ENCODE assay signal across 10 cellular contexts in genomic region chr17:66369830-66370229, GRCh38.
"Had no signal": no experiment of that assay in that cellular context is flagged by ENCODE, and none has a peak within 500 bp of the region (broad histone marks: within the 10 kb centered on the region; RNA-seq: fewer than 3 reads in every experiment).

No MANE protein-coding gene starts in this region.

- ATAC-seq: stimulated activated effector memory CD8-positive, alpha-beta T cell treated with anti-CD3 and anti-CD28 coated beads, Interleukin-12 subunit alpha, Interleukin-12 subunit beta, amount 100 ng/mL, for 72 hours had no signal

- H3K27ac ChIP-seq: pancreas, skin epidermis, transverse colon had no signal

- H3K9me3 ChIP-seq: pancreas, transverse colon had no signal

- H3K4me3 ChIP-seq: pancreas, skin epidermis, transverse colon had no signal

- H3K4me1 ChIP-seq: pancreas had no signal

- DNase-seq: activated CD4-positive, alpha-beta T cell treated with anti-CD3 and anti-CD28 coated beads, Interleukin-2, amount 50 U/mL, for 4 hours; activated naive CD4-positive, alpha-beta T cell; caudate nucleus; cortex of kidney; effector memory CD4-positive, alpha-beta T cell; pancreas; retina; transverse colon had no signal

- H3K27ac Mint-ChIP-seq: stimulated activated effector memory CD8-positive, alpha-beta T cell treated with anti-CD3 and anti-CD28 coated beads, Interleukin-12 subunit alpha, Interleukin-12 subunit beta, amount 100 ng/mL, for 72 hours had no signal

- H3K9me3 Mint-ChIP-seq: stimulated activated effector memory CD8-positive, alpha-beta T cell treated with anti-CD3 and anti-CD28 coated beads, Interleukin-12 subunit alpha, Interleukin-12 subunit beta, amount 100 ng/mL, for 72 hours had no signal

- H3K4me3 Mint-ChIP-seq: stimulated activated effector memory CD8-positive, alpha-beta T cell treated with anti-CD3 and anti-CD28 coated beads, Interleukin-12 subunit alpha, Interleukin-12 subunit beta, amount 100 ng/mL, for 72 hours had no signal

- H3K36me3 ChIP-seq: pancreas, transverse colon had no signal

- H3K27me3 ChIP-seq: pancreas, transverse colon had no signal
